1 cellular context compared by ENCODE assay signal in genomic region chr18:11948852-11949523, GRCh38.
TF ChIP-seq lines count a peak whose summit lies in the region.

No MANE protein-coding gene starts in this region.

TF ChIP-seq in endothelial cell of umbilical vein, 7 proteins besides CTCF, POLR2A, EP300 and RAD21:
- no peak for TF ChIP-seq EZH2 (IDR thresholded peaks at IDR 0.05; ENCODE audit: borderline replicate concordance, low read depth, low read length, severe bottlenecking)
- TF ChIP-seq MYC (IDR thresholded peaks at IDR 0.05; ENCODE audit: low read depth, low read length): no peak
- no peak for TF ChIP-seq POLR2AphosphoS5 (IDR thresholded peaks at IDR 0.05; ENCODE audit: insufficient read depth, low read depth, low read length)
- no peak for TF ChIP-seq GATA2 (IDR thresholded peaks at IDR 0.05; ENCODE audit: insufficient read depth, insufficient read length, low read depth, low read length)
- no peak for TF ChIP-seq JUN (IDR thresholded peaks at IDR 0.05; ENCODE audit: borderline replicate concordance, insufficient read depth, insufficient read length, low read depth)
- no peak for TF ChIP-seq MAX (IDR thresholded peaks at IDR 0.05; ENCODE audit: insufficient read depth, insufficient read length)
- TF ChIP-seq FOS (IDR thresholded peaks at IDR 0.05; ENCODE audit: borderline replicate concordance, insufficient read depth, low read length): no peak
